Comparison of ENCODE assay signal across 25 cellular contexts in the genomic region with DNA sequence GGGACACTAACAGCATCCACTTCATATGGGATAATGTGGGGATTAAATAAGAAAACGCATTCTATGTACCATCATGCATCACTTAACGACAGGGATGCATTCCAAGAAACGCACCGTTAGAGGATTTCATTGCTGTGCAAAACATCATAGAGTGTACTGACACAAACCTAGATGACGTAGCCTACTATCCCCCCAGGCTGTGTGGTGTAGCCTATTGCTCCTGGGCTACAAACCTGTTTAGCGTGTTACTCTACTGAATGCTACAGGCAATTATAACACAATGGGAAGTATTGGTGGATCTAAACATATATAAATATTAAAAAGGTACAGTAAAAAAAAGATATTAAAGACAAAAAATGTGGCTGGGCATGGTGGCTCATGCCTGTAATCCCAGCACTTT.
"Had no signal": no experiment of that assay in that cellular context is flagged by ENCODE, and none has a peak within 500 bp of the region (broad histone marks: within the 10 kb centered on the region; RNA-seq: fewer than 3 reads in every experiment).

No MANE protein-coding gene starts in this region.

- H3K27me3 ChIP-seq: heart right ventricle, left lung, sigmoid colon, testis, tibial nerve, upper lobe of right lung, uterus had no signal

- H3K4me3 ChIP-seq: coronary artery, esophagus muscularis mucosa, heart right ventricle, left lung, psoas muscle, sigmoid colon, testis, tibial nerve, upper lobe of right lung, uterus had no signal

- H3K36me3 ChIP-seq: esophagus muscularis mucosa, heart right ventricle, left lung, sigmoid colon, tibial nerve, upper lobe of right lung, uterus had no signal

- ATAC-seq: heart right ventricle; left cardiac atrium; left lung; naive thymus-derived CD4-positive, alpha-beta T cell; psoas muscle; right cardiac atrium; stimulated activated memory B cell treated with anti-CD40 and anti-IgM and Interleukin-4, amounts not matched to agents 10 μg/mL and 1 μg/mL and 100 μg/mL, for 72 hours; stimulated activated naive CD8-positive, alpha-beta T cell treated with anti-CD3 and anti-CD28 coated beads, Interleukin-15, Interleukin-2, amounts not matched to agents 100 U/mL and 50 U/mL, for 24 hours; upper lobe of right lung had no signal

- H3K4me1 ChIP-seq: esophagus muscularis mucosa, heart right ventricle, left lung, psoas muscle, sigmoid colon, testis, tibial nerve, upper lobe of right lung, uterus had no signal

- H3K9me3 ChIP-seq: esophagus muscularis mucosa, heart right ventricle, left lung, psoas muscle, sigmoid colon, testis, upper lobe of right lung, uterus had no signal

- DNase-seq: dermis blood vessel endothelial cell; effector memory CD4-positive, alpha-beta T cell; foreskin melanocyte; glutamatergic neuron; heart right ventricle; hippocampal formation; left cardiac atrium; left lung; mesendoderm; midbrain; naive thymus-derived CD4-positive, alpha-beta T cell; nucleus accumbens; psoas muscle; right cardiac atrium; sigmoid colon; stimulated activated CD4-positive, alpha-beta T cell treated with anti-CD3 and anti-CD28 coated beads, Interleukin-4, amount 100 ng/mL, for 4 hours; stimulated activated naive CD8-positive, alpha-beta T cell treated with anti-CD3 and anti-CD28 coated beads, Interleukin-15, Interleukin-2, amounts not matched to agents 100 U/mL and 50 U/mL, for 24 hours; substantia nigra; testis; upper lobe of right lung; uterus had no signal

- H3K27ac ChIP-seq: coronary artery, esophagus muscularis mucosa, heart right ventricle, left lung, psoas muscle, sigmoid colon, testis, tibial nerve, upper lobe of right lung, uterus had no signal
